Comparison of ENCODE assay signal across 1 cellular context in the genomic region with DNA sequence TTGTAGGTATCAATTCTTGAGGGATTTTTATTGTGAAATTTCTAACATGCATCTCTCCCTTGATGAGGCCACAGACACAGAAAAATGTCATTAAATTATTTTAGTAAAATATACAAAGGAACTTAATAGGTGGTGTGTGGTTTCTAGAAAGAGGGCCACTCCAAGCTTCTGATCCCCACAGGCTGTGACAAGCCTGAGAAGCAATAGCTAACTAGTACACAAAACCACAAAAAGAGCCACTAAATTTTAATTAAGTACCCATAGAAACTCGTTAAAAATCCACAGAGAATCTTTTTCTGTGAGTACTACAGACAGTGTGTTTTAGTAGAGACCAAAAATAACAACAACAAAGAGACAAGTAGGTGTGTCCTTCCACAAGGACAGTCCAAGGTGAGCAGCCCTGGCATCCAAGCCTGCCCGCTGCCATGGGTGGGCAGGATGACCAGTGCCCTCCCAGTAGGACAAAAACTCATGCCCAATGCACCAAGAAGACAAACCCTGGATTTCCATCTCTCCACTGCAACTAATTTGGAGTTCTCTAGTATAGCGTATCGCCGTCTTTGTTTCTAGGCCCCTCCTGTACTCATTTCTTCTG.
TF ChIP-seq lines count a peak whose summit lies in the region.

No MANE protein-coding gene starts in this region.

TF ChIP-seq in GM12878, 131 proteins besides CTCF, POLR2A, EP300 and RAD21 (continued from another document):
- TF ChIP-seq, protein P1, sequence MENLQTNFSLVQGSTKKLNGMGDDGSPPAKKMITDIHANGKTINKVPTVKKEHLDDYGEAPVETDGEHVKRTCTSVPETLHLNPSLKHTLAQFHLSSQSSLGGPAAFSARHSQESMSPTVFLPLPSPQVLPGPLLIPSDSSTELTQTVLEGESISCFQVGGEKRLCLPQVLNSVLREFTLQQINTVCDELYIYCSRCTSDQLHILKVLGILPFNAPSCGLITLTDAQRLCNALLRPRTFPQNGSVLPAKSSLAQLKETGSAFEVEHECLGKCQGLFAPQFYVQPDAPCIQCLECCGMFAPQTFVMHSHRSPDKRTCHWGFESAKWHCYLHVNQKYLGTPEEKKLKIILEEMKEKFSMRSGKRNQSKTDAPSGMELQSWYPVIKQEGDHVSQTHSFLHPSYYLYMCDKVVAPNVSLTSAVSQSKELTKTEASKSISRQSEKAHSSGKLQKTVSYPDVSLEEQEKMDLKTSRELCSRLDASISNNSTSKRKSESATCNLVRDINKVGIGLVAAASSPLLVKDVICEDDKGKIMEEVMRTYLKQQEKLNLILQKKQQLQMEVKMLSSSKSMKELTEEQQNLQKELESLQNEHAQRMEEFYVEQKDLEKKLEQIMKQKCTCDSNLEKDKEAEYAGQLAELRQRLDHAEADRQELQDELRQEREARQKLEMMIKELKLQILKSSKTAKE (IDR thresholded peaks at IDR 0.05; ENCODE audit: low read depth, poor library complexity, severe bottlenecking) = peak; percentile 74
- TF ChIP-seq NBN (IDR thresholded peaks at IDR 0.05) (0 out of 2 replicates have a peak, but pooled peaks have one; percentile 6), HCFC1 (IDR thresholded peaks at IDR 0.05; ENCODE audit: low read length) (no peak), BRCA1 (IDR thresholded peaks at IDR 0.05; ENCODE audit: low read depth, low read length) (no peak), ZNF24 (IDR thresholded peaks at IDR 0.05) (0 out of 2 replicates have a peak, but pooled peaks have one; percentile 4), FOXM1 (IDR thresholded peaks at IDR 0.05; ENCODE audit: low read depth, low read length) (no peak), RBBP5 (conservative IDR thresholded peaks at IDR 0.05) (no peak), JUNB (IDR thresholded peaks at IDR 0.05) (0 out of 2 replicates have a peak, but pooled peaks have one; percentile 5), IKZF1 (conservative IDR thresholded peaks at IDR 0.05) (no peak), NR2C2 (IDR thresholded peaks at IDR 0.05; ENCODE audit: borderline replicate concordance, control insufficient read depth, insufficient read length, low read depth) (no peak), ATF7 (IDR thresholded peaks at IDR 0.05; ENCODE audit: low read depth) (peak; percentile 42; the same call in 1 of the 2 replicates), MTA2 (IDR thresholded peaks at IDR 0.05; ENCODE audit: low read depth) (peak; percentile 96), MEF2B (IDR thresholded peaks at IDR 0.05; ENCODE audit: partially characterized antibody, poor library complexity, severe bottlenecking) (peak; percentile 28), RELA (IDR thresholded peaks at IDR 0.05; ENCODE audit: borderline replicate concordance, partially characterized antibody) (no peak), RCOR1 (conservative IDR thresholded peaks at IDR 0.05; ENCODE audit: low read depth, low read length) (0 out of 2 replicates have a peak, but pooled peaks have one; percentile 11), SMC3 (IDR thresholded peaks at IDR 0.05; ENCODE audit: borderline replicate concordance, low read length) (no peak), BACH1 (IDR thresholded peaks at IDR 0.05; ENCODE audit: borderline replicate concordance) (0 out of 2 replicates have a peak, but pooled peaks have one; percentile 4), SMAD1 (IDR thresholded peaks at IDR 0.05; ENCODE audit: low read depth, partially characterized antibody) (no peak), CHD1 (IDR thresholded peaks at IDR 0.05; ENCODE audit: low read depth, low read length) (0 out of 2 replicates have a peak, but pooled peaks have one; percentile 23), ESRRA (IDR thresholded peaks at IDR 0.05; ENCODE audit: low read length) (peak; percentile 82), SPI1 (IDR thresholded peaks at IDR 0.05; ENCODE audit: borderline replicate concordance, insufficient read depth, low read depth, low read length) (no peak), ASH2L (IDR thresholded peaks at IDR 0.05; ENCODE audit: borderline replicate concordance, low read depth) (no peak), SMARCA5 (IDR thresholded peaks at IDR 0.05) (peak; percentile 88)
- TF ChIP-seq, protein P2, sequence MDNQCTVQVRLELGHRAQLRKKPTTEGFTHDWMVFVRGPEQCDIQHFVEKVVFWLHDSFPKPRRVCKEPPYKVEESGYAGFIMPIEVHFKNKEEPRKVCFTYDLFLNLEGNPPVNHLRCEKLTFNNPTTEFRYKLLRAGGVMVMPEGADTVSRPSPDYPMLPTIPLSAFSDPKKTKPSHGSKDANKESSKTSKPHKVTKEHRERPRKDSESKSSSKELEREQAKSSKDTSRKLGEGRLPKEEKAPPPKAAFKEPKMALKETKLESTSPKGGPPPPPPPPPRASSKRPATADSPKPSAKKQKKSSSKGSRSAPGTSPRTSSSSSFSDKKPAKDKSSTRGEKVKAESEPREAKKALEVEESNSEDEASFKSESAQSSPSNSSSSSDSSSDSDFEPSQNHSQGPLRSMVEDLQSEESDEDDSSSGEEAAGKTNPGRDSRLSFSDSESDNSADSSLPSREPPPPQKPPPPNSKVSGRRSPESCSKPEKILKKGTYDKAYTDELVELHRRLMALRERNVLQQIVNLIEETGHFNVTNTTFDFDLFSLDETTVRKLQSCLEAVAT (IDR thresholded peaks at IDR 0.05) = peak; percentile 42; the same call in 1 of the 2 replicates
- TF ChIP-seq, protein P3, sequence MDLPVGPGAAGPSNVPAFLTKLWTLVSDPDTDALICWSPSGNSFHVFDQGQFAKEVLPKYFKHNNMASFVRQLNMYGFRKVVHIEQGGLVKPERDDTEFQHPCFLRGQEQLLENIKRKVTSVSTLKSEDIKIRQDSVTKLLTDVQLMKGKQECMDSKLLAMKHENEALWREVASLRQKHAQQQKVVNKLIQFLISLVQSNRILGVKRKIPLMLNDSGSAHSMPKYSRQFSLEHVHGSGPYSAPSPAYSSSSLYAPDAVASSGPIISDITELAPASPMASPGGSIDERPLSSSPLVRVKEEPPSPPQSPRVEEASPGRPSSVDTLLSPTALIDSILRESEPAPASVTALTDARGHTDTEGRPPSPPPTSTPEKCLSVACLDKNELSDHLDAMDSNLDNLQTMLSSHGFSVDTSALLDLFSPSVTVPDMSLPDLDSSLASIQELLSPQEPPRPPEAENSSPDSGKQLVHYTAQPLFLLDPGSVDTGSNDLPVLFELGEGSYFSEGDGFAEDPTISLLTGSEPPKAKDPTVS (IDR thresholded peaks at IDR 0.05; ENCODE audit: low read depth, low read length) = no peak
- TF ChIP-seq, protein P4, sequence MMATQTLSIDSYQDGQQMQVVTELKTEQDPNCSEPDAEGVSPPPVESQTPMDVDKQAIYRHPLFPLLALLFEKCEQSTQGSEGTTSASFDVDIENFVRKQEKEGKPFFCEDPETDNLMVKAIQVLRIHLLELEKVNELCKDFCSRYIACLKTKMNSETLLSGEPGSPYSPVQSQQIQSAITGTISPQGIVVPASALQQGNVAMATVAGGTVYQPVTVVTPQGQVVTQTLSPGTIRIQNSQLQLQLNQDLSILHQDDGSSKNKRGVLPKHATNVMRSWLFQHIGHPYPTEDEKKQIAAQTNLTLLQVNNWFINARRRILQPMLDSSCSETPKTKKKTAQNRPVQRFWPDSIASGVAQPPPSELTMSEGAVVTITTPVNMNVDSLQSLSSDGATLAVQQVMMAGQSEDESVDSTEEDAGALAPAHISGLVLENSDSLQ (IDR thresholded peaks at IDR 0.05) = peak; percentile 15; the same call in 1 of the 2 replicates
